ENCODE assay signal across 24 cellular contexts in genomic region chr15:54576303-54576935, GRCh38.
"Had no signal": no experiment of that assay in that cellular context is flagged by ENCODE, and none has a peak within 500 bp of the region (broad histone marks: within the 10 kb centered on the region; RNA-seq: fewer than 3 reads in every experiment).

No MANE protein-coding gene starts in this region.

- H3K36me3 Mint-ChIP-seq: activated CD8-positive, alpha-beta memory T cell treated with anti-CD3 and anti-CD28 coated beads, Interleukin-2, amount 10 ng/mL, durations not matched to agents 7 days and 5 days; mesothelial cell of epicardium; naive B cell; stimulated activated effector memory CD8-positive, alpha-beta T cell treated with anti-CD3 and anti-CD28 coated beads, Interleukin-12 subunit alpha, Interleukin-12 subunit beta, amount 100 ng/mL, for 72 hours; WTC11 had no signal

- DNase-seq: activated CD4-positive, alpha-beta T cell treated with anti-CD3 and anti-CD28 coated beads for 1 hour; activated CD8-positive, alpha-beta memory T cell treated with anti-CD3 and anti-CD28 coated beads, Interleukin-2, amount 10 ng/mL, durations not matched to agents 7 days and 5 days; activated CD8-positive, alpha-beta T cell treated with anti-CD3 and anti-CD28 coated beads, Interleukin-2, amount 10 ng/mL, durations not matched to agents 7 days and 5 days; activated naive CD4-positive, alpha-beta T cell; activated T-cell treated with anti-CD3 and anti-CD28 coated beads for 4 hours; activated T-cell treated with anti-CD3 and anti-CD28 coated beads, Interleukin-2, amount 50 U/mL, for 72 hours; central memory CD4-positive, alpha-beta T cell; hippocampal formation; left cardiac atrium; left ventricle myocardium superior; naive B cell; nephron progenitor cell; retina; sigmoid colon; small intestine; stimulated activated CD4-positive, alpha-beta T cell treated with anti-CD3 and anti-CD28 coated beads, Interleukin-4, amount 100 ng/mL, for 24 hours; uterus had no signal

- H3K9me3 Mint-ChIP-seq: nephron progenitor cell; stimulated activated effector memory CD8-positive, alpha-beta T cell treated with anti-CD3 and anti-CD28 coated beads, Interleukin-12 subunit alpha, Interleukin-12 subunit beta, amount 100 ng/mL, for 72 hours had no signal

- H3K27me3 Mint-ChIP-seq: activated CD8-positive, alpha-beta memory T cell treated with anti-CD3 and anti-CD28 coated beads, Interleukin-2, amount 10 ng/mL, durations not matched to agents 7 days and 5 days; naive B cell; progenitor cell of endocrine pancreas had no signal

- H3K27ac Mint-ChIP-seq: activated CD8-positive, alpha-beta memory T cell treated with anti-CD3 and anti-CD28 coated beads, Interleukin-2, amount 10 ng/mL, durations not matched to agents 7 days and 5 days; activated CD8-positive, alpha-beta T cell treated with anti-CD3 and anti-CD28 coated beads, Interleukin-2, amount 10 ng/mL, durations not matched to agents 7 days and 5 days; activated naive CD4-positive, alpha-beta T cell treated with anti-CD3 and anti-CD28 coated beads, Interleukin-2, amount 50 U/mL, for 72 hours; activated T-cell treated with anti-CD3 and anti-CD28 coated beads, Interleukin-2, amount 50 U/mL, for 72 hours; mesothelial cell of epicardium; nephron progenitor cell; progenitor cell of endocrine pancreas; stimulated activated effector memory CD8-positive, alpha-beta T cell treated with anti-CD3 and anti-CD28 coated beads, Interleukin-12 subunit alpha, Interleukin-12 subunit beta, amount 100 ng/mL, for 72 hours; stimulated activated naive CD8-positive, alpha-beta T cell treated with anti-CD3 and anti-CD28 coated beads, Interleukin-15, Interleukin-2, amounts not matched to agents 100 ng/mL and 50 ng/mL, for 24 hours; WTC11 had no signal

- ATAC-seq: activated CD8-positive, alpha-beta memory T cell treated with anti-CD3 and anti-CD28 coated beads, Interleukin-2, amount 10 ng/mL, durations not matched to agents 7 days and 5 days; activated CD8-positive, alpha-beta T cell treated with anti-CD3 and anti-CD28 coated beads, Interleukin-2, amount 10 ng/mL, durations not matched to agents 7 days and 5 days; activated naive CD4-positive, alpha-beta T cell treated with anti-CD3 and anti-CD28 coated beads, Interleukin-2, amount 50 U/mL, for 72 hours; activated T-cell treated with anti-CD3 and anti-CD28 coated beads, Interleukin-2, amount 50 U/mL, for 72 hours; gastroesophageal sphincter; left cardiac atrium; left ventricle myocardium superior; stimulated activated effector memory CD8-positive, alpha-beta T cell treated with anti-CD3 and anti-CD28 coated beads, Interleukin-12 subunit alpha, Interleukin-12 subunit beta, amount 100 ng/mL, for 72 hours had no signal

- H3K4me3 Mint-ChIP-seq: activated CD8-positive, alpha-beta memory T cell treated with anti-CD3 and anti-CD28 coated beads, Interleukin-2, amount 10 ng/mL, durations not matched to agents 7 days and 5 days; activated CD8-positive, alpha-beta T cell treated with anti-CD3 and anti-CD28 coated beads, Interleukin-2, amount 10 ng/mL, durations not matched to agents 7 days and 5 days; activated T-cell treated with anti-CD3 and anti-CD28 coated beads, Interleukin-2, amount 50 U/mL, for 72 hours; mesothelial cell of epicardium; naive B cell; nephron progenitor cell; stimulated activated effector memory CD8-positive, alpha-beta T cell treated with anti-CD3 and anti-CD28 coated beads, Interleukin-12 subunit alpha, Interleukin-12 subunit beta, amount 100 ng/mL, for 72 hours; stimulated activated naive CD8-positive, alpha-beta T cell treated with anti-CD3 and anti-CD28 coated beads, Interleukin-15, Interleukin-2, amounts not matched to agents 100 ng/mL and 50 ng/mL, for 24 hours; WTC11 had no signal

- H3K4me1 Mint-ChIP-seq: activated CD8-positive, alpha-beta memory T cell treated with anti-CD3 and anti-CD28 coated beads, Interleukin-2, amount 10 ng/mL, durations not matched to agents 7 days and 5 days; mesothelial cell of epicardium; nephron progenitor cell; stimulated activated effector memory CD8-positive, alpha-beta T cell treated with anti-CD3 and anti-CD28 coated beads, Interleukin-12 subunit alpha, Interleukin-12 subunit beta, amount 100 ng/mL, for 72 hours; WTC11 had no signal
